ENCODE assay signal across 8 cellular contexts in the genomic region with DNA sequence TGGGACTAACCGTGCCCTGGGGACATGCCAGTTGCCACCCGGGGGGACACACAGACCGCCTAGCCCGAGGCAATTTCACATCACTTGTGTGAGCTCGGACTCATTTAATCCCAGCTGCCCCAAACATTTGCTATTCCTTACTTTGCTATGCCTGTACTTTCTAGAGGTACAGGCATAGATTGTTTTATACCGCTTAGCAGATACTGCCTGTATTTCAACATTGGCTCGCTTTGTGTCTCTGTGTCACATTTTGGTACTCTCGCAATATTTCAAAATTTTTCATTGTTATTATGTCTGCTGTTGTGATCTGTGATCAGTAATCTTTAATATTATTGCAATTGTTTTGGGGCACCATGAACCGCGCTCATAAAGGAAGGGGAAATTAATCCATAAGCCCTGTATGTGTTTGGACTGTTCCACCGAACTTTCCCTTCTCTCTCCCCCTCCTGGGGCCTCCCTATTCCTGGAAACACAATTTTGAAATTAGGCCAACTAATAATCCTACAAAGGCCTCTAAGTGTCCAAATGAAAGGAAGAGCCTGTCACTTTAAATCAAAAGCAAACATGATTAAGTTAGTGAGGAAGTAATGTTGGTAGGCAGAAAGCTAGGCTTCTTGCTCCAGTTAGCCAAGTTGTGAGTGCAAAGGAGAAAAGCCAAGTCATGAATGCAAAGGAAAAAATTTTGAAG. TPM values are rescaled to one million over a fixed set of nuclear protein-coding genes. Genes with fewer than 3 reads are reported as not detected.
DNase-seq lines count a peak whose midpoint lies in the region; ATAC-seq and TF ChIP-seq lines count a peak whose summit lies in the region.

No MANE protein-coding gene starts in this region.

- H3K27ac Mint-ChIP-seq in neural crest cell (ENCODE audit: unreplicated experiment) = no peak overlapping the region

- H3K27ac ChIP-seq in RWPE1 = peak overlapping the region; percentile 83

- TF ChIP-seq CTCF in RWPE1 (conservative IDR thresholded peaks at IDR 0.05; ENCODE audit: low read depth) = no peak
- TF ChIP-seq CTCF in epithelial cell of esophagus (IDR thresholded peaks at IDR 0.05; ENCODE audit: insufficient read depth, low read depth, low read length, missing control alignments) = no peak
- no peak for TF ChIP-seq CTCF in neural crest cell (conservative IDR thresholded peaks at IDR 0.05)

- H3K4me1 Mint-ChIP-seq in neural crest cell = peaks cover 21% of the 10 kb centered on the region

- no peaks in the 10 kb centered on the region for H3K9me3 Mint-ChIP-seq in neural crest cell

- peak overlapping the region; percentile 98 for H3K4me3 Mint-ChIP-seq in neural crest cell

- H3K27me3 Mint-ChIP-seq in neural crest cell (ENCODE audit: low read depth) = no peaks in the 10 kb centered on the region

- H3K4me3 ChIP-seq in epithelial cell of esophagus (ENCODE audit: low read length) = peak overlapping the region; percentile 80

- DNase-seq in DMS153 treated with DMSO at 0.1 percent for 48 hours (lab: John Stamatoyannopoulos, UW; ENCODE audit: unreplicated experiment) = peak; percentile 9
- DNase-seq in DMS153 (lab: John Stamatoyannopoulos, UW) = no peak
- no peak for DNase-seq in RWPE1 (ENCODE audit: low spot score)
- peak; percentile 14 for DNase-seq in epithelial cell of esophagus (ENCODE audit: low read depth)
- DNase-seq in neural crest cell (ENCODE audit: low read depth, low spot score) = no peak
- no peak for DNase-seq in inferior parietal cortex (ENCODE audit: extremely low spot score)

- ATAC-seq in GM18873 (IDR thresholded peaks at IDR 0.05; ENCODE audit: low FRiP score, unreplicated experiment) = no peak
- no peak for ATAC-seq in GM18498 (IDR thresholded peaks at IDR 0.05; ENCODE audit: unreplicated experiment)

- H3K36me3 Mint-ChIP-seq in neural crest cell (ENCODE audit: low read depth) = peaks cover 8% of the 10 kb centered on the region

- POLR2A ChIA-PET in RWPE1 (lab: Yijun Ruan, JAX; ENCODE audit: low non-redundant PET) = interaction anchor here (0.9 kb wide), 1 partner anchor 25 kb away, joined by 3 read pairs; no protein-coding TSS in a partner anchor

- CTCF ChIA-PET in RWPE1 (lab: Yijun Ruan, JAX) = interaction anchor here (0.6 to 0.7 kb wide), 3 partner anchors 10 to 991 kb away, joined by 3 to 4 read pairs (median 3); no protein-coding TSS in a partner anchor

RNA-seq across cellular contexts. Expression of gene CASP6, which starts 0.6 kb away (rescaled TPM):
- 25.4 and 28.0 TPM in 2 replicates for total RNA-seq in neural crest cell

RNA-seq across cellular contexts. Expression of gene PLA2G12A, which starts 26.1 kb away (rescaled TPM):
- total RNA-seq in neural crest cell = 13.5 and 15.5 TPM in 2 replicates

Comparison
In these comparisons a context has a peak if more than half of its experiments do, and no peak if none do; other contexts are left out.
1. DNase-seq: peak in DMS153 treated with DMSO at 0.1 percent for 48 hours (single experiment) and epithelial cell of esophagus (single experiment); none in DMS153 (single experiment), RWPE1 (single experiment), neural crest cell (single experiment) and inferior parietal cortex (single experiment).